40 cellular contexts compared by ENCODE assay signal in the genomic region with DNA sequence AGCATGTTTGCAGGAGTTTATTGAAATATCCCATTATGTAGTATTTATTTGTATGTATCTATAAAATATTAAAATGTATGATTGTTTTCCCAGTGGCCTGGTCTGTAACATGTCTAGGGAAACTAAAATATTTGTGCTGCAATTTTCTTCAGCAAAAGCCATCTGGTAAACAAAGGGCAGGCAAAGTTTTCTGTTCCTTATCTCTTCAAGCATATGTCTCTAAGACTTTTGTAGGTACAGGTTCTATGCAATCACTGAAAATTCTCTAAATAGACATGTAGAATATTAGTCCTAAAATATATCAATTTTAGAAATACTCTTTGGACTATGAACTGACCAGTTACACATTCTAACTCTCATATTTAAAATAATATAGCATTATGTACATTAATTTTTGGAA.
"Had no signal": no experiment of that assay in that cellular context is flagged by ENCODE, and none has a peak within 500 bp of the region (broad histone marks: within the 10 kb centered on the region; RNA-seq: fewer than 3 reads in every experiment).

No MANE protein-coding gene starts in this region.

- H3K4me1 Mint-ChIP-seq: activated CD4-positive, alpha-beta T cell treated with anti-CD3 and anti-CD28 coated beads for 36 hours; activated CD4-positive, alpha-beta T cell treated with anti-CD3 and anti-CD28 coated beads, Interleukin-2, amount 10 ng/mL, durations not matched to agents 7 days and 5 days; activated naive CD8-positive, alpha-beta T cell treated with anti-CD3 and anti-CD28 coated beads for 36 hours; activated T-helper 17 cell treated with anti-CD3 and anti-CD28 coated beads, Interleukin-2, amount 50 U/mL, for 72 hours; central memory CD8-positive, alpha-beta T cell; WTC11 had no signal

- H3K27ac ChIP-seq: adrenal gland, body of pancreas, brain microvascular endothelial cell, cardiac muscle cell, WERI-Rb-1 had no signal

- H3K9me3 Mint-ChIP-seq: activated CD4-positive, alpha-beta T cell treated with anti-CD3 and anti-CD28 coated beads, Interleukin-2, amount 10 ng/mL, durations not matched to agents 7 days and 5 days; activated CD8-positive, alpha-beta T cell treated with anti-CD3 and anti-CD28 coated beads for 36 hours; activated T-helper 1 cell treated with anti-CD3 and anti-CD28 coated beads, Interleukin-12 subunit alpha, Interleukin-12 subunit beta, Interleukin-2, Interleukin-4 antibody, amounts not matched to agents 30 ng/mL and 10 ng/mL and 1 ng/mL, durations not matched to agents 14 hours and 24 hours and 36 hours; T-helper 1 cell treated with Interleukin-12 subunit alpha and Interleukin-12 subunit beta and Interleukin-4 antibody, amounts not matched to agents 30 μg/mL and 1 μg/mL, for 36 hours had no signal

- H3K27me3 ChIP-seq: adrenal gland, body of pancreas, brain microvascular endothelial cell, cardiac muscle cell had no signal

- H3K9me3 ChIP-seq: adrenal gland, body of pancreas had no signal

- H3K36me3 Mint-ChIP-seq: activated naive CD4-positive, alpha-beta T cell treated with anti-CD3 and anti-CD28 coated beads, Interleukin-2, amount 50 U/mL, for 72 hours; activated naive CD8-positive, alpha-beta T cell treated with anti-CD3 and anti-CD28 coated beads for 36 hours; WTC11 had no signal

- H3K4me3 Mint-ChIP-seq: activated CD4-positive, alpha-beta T cell treated with anti-CD3 and anti-CD28 coated beads for 36 hours; activated CD4-positive, alpha-beta T cell treated with anti-CD3 and anti-CD28 coated beads, Interleukin-2, amount 10 ng/mL, durations not matched to agents 7 days and 5 days; activated CD8-positive, alpha-beta T cell treated with anti-CD3 and anti-CD28 coated beads for 36 hours; activated naive CD4-positive, alpha-beta T cell treated with anti-CD3 and anti-CD28 coated beads for 36 hours; activated naive CD8-positive, alpha-beta T cell treated with anti-CD3 and anti-CD28 coated beads for 36 hours; activated T-cell treated with anti-CD3 and anti-CD28 coated beads, Interleukin-2, amount 50 U/mL, for 4 hours; activated T-cell treated with anti-CD3 and anti-CD28 coated beads, Interleukin-2, amount 50 U/mL, for 72 hours; activated T-helper 1 cell treated with anti-CD3 and anti-CD28 coated beads, Interleukin-12 subunit alpha, Interleukin-12 subunit beta, Interleukin-2, Interleukin-4 antibody, amounts not matched to agents 30 ng/mL and 10 ng/mL and 1 ng/mL, durations not matched to agents 14 hours and 24 hours and 36 hours; activated T-helper 17 cell treated with anti-CD3 and anti-CD28 coated beads, Interleukin-2, amount 50 U/mL, for 72 hours; central memory CD8-positive, alpha-beta T cell; T-helper 1 cell treated with Interleukin-12 subunit alpha and Interleukin-12 subunit beta and Interleukin-4 antibody, amounts not matched to agents 30 μg/mL and 1 μg/mL, for 36 hours; T-helper 2 cell treated with Interferon-gamma antibody and Interleukin-4, amounts not matched to agents 5 μg/mL and 100 μg/mL, for 36 hours; WTC11 had no signal

- H3K27me3 Mint-ChIP-seq: activated CD4-positive, alpha-beta T cell treated with anti-CD3 and anti-CD28 coated beads for 36 hours; activated CD4-positive, alpha-beta T cell treated with anti-CD3 and anti-CD28 coated beads, Interleukin-2, amount 10 ng/mL, durations not matched to agents 7 days and 5 days; activated CD8-positive, alpha-beta T cell treated with anti-CD3 and anti-CD28 coated beads for 36 hours; activated naive CD8-positive, alpha-beta T cell treated with anti-CD3 and anti-CD28 coated beads for 36 hours; activated T-helper 17 cell treated with anti-CD3 and anti-CD28 coated beads, Interleukin-2, amount 50 U/mL, for 72 hours; central memory CD8-positive, alpha-beta T cell had no signal

- FAIRE-seq: astrocyte, bronchial epithelial cell had no signal

- H3K36me3 ChIP-seq: adrenal gland, brain microvascular endothelial cell, cardiac muscle cell, WERI-Rb-1 had no signal

- ATAC-seq: activated CD4-positive, alpha-beta T cell treated with anti-CD3 and anti-CD28 coated beads for 36 hours; activated CD4-positive, CD25-positive, alpha-beta regulatory T cell treated with anti-CD3 and anti-CD28 coated beads, Interleukin-2, amount 50 U/mL, for 24 hours; activated CD8-positive, alpha-beta T cell treated with anti-CD3 and anti-CD28 coated beads for 36 hours; activated naive CD4-positive, alpha-beta T cell treated with anti-CD3 and anti-CD28 coated beads, Interleukin-2, amount 50 U/mL, for 72 hours; activated T-cell treated with anti-CD3 and anti-CD28 coated beads, Interleukin-2, amount 50 U/mL, for 4 hours; activated T-cell treated with anti-CD3 and anti-CD28 coated beads, Interleukin-2, amount 50 U/mL, for 72 hours; activated T-helper 17 cell treated with anti-CD3 and anti-CD28 coated beads, Interleukin-2, amount 50 U/mL, for 72 hours; body of pancreas; WTC11 had no signal

- DNase-seq: activated CD4-positive, alpha-beta T cell treated with anti-CD3 and anti-CD28 coated beads for 1 hour; activated CD4-positive, alpha-beta T cell treated with anti-CD3 and anti-CD28 coated beads for 36 hours; activated CD4-positive, alpha-beta T cell treated with anti-CD3 and anti-CD28 coated beads for 48 hours; activated CD4-positive, alpha-beta T cell treated with anti-CD3 and anti-CD28 coated beads, Interleukin-2, amount 10 ng/mL, durations not matched to agents 7 days and 5 days; activated CD4-positive, alpha-beta T cell treated with anti-CD3 and anti-CD28 coated beads, Interleukin-2, amount 50 U/mL, for 48 hours; activated CD4-positive, CD25-positive, alpha-beta regulatory T cell; activated CD8-positive, alpha-beta memory T cell treated with anti-CD3 and anti-CD28 coated beads, Interleukin-2, amount 50 U/mL, for 4 hours; activated CD8-positive, alpha-beta T cell treated with anti-CD3 and anti-CD28 coated beads for 36 hours; activated effector memory CD4-positive, alpha-beta T cell treated with anti-CD3 and anti-CD28 coated beads, Interleukin-2, amount 50 U/mL, for 16 hours; activated gamma-delta T cell treated with Interleukin-2 at 50 U/mL for 16 hours; activated naive CD4-positive, alpha-beta T cell; activated naive CD4-positive, alpha-beta T cell treated with anti-CD3 and anti-CD28 coated beads for 36 hours; activated naive CD4-positive, alpha-beta T cell treated with anti-CD3 and anti-CD28 coated beads, Interleukin-2, amount 50 U/mL, for 16 hours; activated naive CD8-positive, alpha-beta T cell treated with anti-CD3 and anti-CD28 coated beads for 36 hours; activated T-cell treated with anti-CD3 and anti-CD28 coated beads for 4 hours; activated T-cell treated with anti-CD3 and anti-CD28 coated beads, Interleukin-2, amount 50 U/mL, for 1 hour; activated T-cell treated with anti-CD3 and anti-CD28 coated beads, Interleukin-2, amount 50 U/mL, for 4 hours; activated T-cell treated with anti-CD3 and anti-CD28 coated beads, Interleukin-2, amount 50 U/mL, for 72 hours; adrenal gland; amniotic stem cell; aorta; body of pancreas; brain microvascular endothelial cell; caudate nucleus; cerebellar nuclear complex; T-helper 1 cell; T-helper 2 cell; T-helper 9 cell; WERI-Rb-1 had no signal

- H3K27ac Mint-ChIP-seq: activated CD4-positive, alpha-beta T cell treated with anti-CD3 and anti-CD28 coated beads for 36 hours; activated CD4-positive, alpha-beta T cell treated with anti-CD3 and anti-CD28 coated beads, Interleukin-2, amount 10 ng/mL, durations not matched to agents 7 days and 5 days; activated CD8-positive, alpha-beta T cell treated with anti-CD3 and anti-CD28 coated beads for 36 hours; activated naive CD4-positive, alpha-beta T cell treated with anti-CD3 and anti-CD28 coated beads for 36 hours; activated naive CD4-positive, alpha-beta T cell treated with anti-CD3 and anti-CD28 coated beads, Interleukin-2, amount 50 U/mL, for 72 hours; activated naive CD8-positive, alpha-beta T cell treated with anti-CD3 and anti-CD28 coated beads for 36 hours; activated T-cell treated with anti-CD3 and anti-CD28 coated beads, Interleukin-2, amount 50 U/mL, for 72 hours; activated T-helper 1 cell treated with anti-CD3 and anti-CD28 coated beads, Interleukin-12 subunit alpha, Interleukin-12 subunit beta, Interleukin-2, Interleukin-4 antibody, amounts not matched to agents 30 ng/mL and 10 ng/mL and 1 ng/mL, durations not matched to agents 14 hours and 24 hours and 36 hours; activated T-helper 17 cell treated with anti-CD3 and anti-CD28 coated beads, Interleukin-2, amount 50 U/mL, for 72 hours; T-helper 1 cell treated with Interleukin-12 subunit alpha and Interleukin-12 subunit beta and Interleukin-4 antibody, amounts not matched to agents 30 μg/mL and 1 μg/mL, for 36 hours; T-helper 2 cell treated with Interferon-gamma antibody and Interleukin-4, amounts not matched to agents 5 μg/mL and 100 μg/mL, for 36 hours; WTC11 had no signal

- H3K4me1 ChIP-seq: adrenal gland, body of pancreas had no signal

- H3K4me3 ChIP-seq: adrenal gland, body of pancreas, cardiac muscle cell had no signal
